ENCODE assay signal across 27 cellular contexts in the genomic region with DNA sequence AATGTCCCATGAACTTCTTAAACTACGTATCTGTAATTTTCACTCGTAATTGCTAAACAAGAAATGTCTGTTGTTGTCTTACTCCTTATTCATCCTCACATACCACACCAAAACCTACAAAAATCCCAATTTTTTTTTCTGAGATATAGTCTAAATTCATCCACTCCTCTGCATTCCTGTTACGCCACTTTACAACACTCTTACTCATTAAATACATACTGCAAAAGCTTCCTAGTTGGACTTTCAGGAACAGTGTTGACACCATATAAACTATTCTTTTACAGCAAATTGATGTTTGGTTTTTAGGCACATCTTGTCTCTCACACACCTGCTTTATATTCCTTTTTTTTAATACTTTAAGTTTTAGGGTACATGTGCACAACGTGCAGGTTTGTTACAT.
A peak's percentile ranks its signal among the peaks of the same experiment; 100 is the strongest.
DNase-seq lines count a peak whose midpoint lies in the region; ATAC-seq and TF ChIP-seq lines count a peak whose summit lies in the region.
"Had no signal": no experiment of that assay in that cellular context is flagged by ENCODE, and none has a peak within 500 bp of the region (broad histone marks: within the 10 kb centered on the region; RNA-seq: fewer than 3 reads in every experiment).

No MANE protein-coding gene starts in this region.

- H3K27ac ChIP-seq in PC-3 (ENCODE audit: low read length) (no peak overlapping the region), substantia nigra (ENCODE audit: low read depth, low read length, poor library complexity, severe bottlenecking) (no peak overlapping the region)
- H3K27ac ChIP-seq: 22Rv1; A549; BLaER1; BLaER1 treated with 17β-estradiol and CSF1 and Interleukin-3, amounts not matched to agents 10 nM and 100 nM; C4-2B had no signal

- H4K20me1 ChIP-seq in PC-3 (ENCODE audit: low read length): no peaks in the 10 kb centered on the region
- H4K20me1 ChIP-seq: BLaER1; BLaER1 treated with 17β-estradiol and CSF1 and Interleukin-3, amounts not matched to agents 10 nM and 100 nM had no signal

- peaks cover 6% of the 10 kb centered on the region; the same call in 1 of the 2 replicates for H3K4me1 ChIP-seq in PC-3 (ENCODE audit: insufficient read depth, low read length)
- H3K4me1 ChIP-seq: A549; BE2C; BLaER1; BLaER1 treated with 17β-estradiol and CSF1 and Interleukin-3, amounts not matched to agents 10 nM and 100 nM; Caco-2 had no signal

- TF ChIP-seq CTCF in PC-3 (conservative IDR thresholded peaks at IDR 0.05; ENCODE audit: low read depth, low read length): no peak

- H3K9me2 ChIP-seq in PC-3 (replicated peaks; ENCODE audit: low read length): no peaks in the 10 kb centered on the region

- peak; percentile 98 for ATAC-seq in PC-3
- ATAC-seq: A549; CD8-positive, alpha-beta T cell had no signal

- POLR2A ChIA-PET in PC-3 (lab: Charles Lee; ENCODE audit: unreplicated experiment): no interaction called here

- H2AFZ ChIP-seq in PC-3 (ENCODE audit: low read length): no peak overlapping the region

- no peaks in the 10 kb centered on the region for H3K36me3 ChIP-seq in PC-3 (ENCODE audit: low read depth, low read length)
- H3K36me3 ChIP-seq: BE2C; BLaER1; BLaER1 treated with 17β-estradiol and CSF1 and Interleukin-3, amounts not matched to agents 10 nM and 100 nM had no signal

- CTCF ChIA-PET in PC-3 (lab: Charles Lee): no interaction called here

- no peak overlapping the region for H3K9ac ChIP-seq in PC-3 (ENCODE audit: low read length)
- H3K9ac ChIP-seq: BLaER1; BLaER1 treated with 17β-estradiol and CSF1 and Interleukin-3, amounts not matched to agents 10 nM and 100 nM had no signal

- H3F3A ChIP-seq in PC-3 (ENCODE audit: low read length, unreplicated experiment): no peaks in the 10 kb centered on the region

- intact Hi-C loops in PC-3 (cut with micrococcal nuclease): no loop called here

- H3K4me2 ChIP-seq in PC-3 (ENCODE audit: low read length): no peak overlapping the region
- H3K4me2 ChIP-seq: A549; BLaER1; BLaER1 treated with 17β-estradiol and CSF1 and Interleukin-3, amounts not matched to agents 10 nM and 100 nM had no signal

- H3K4me3 ChIP-seq in PC-3 (ENCODE audit: low read length): no peak overlapping the region
- H3K4me3 ChIP-seq: A549; BLaER1; BLaER1 treated with 17β-estradiol and CSF1 and Interleukin-3, amounts not matched to agents 10 nM and 100 nM had no signal

- H3K27me3 ChIP-seq in PC-3 (ENCODE audit: low read length): no peaks in the 10 kb centered on the region
- H3K27me3 ChIP-seq: BE2C; BLaER1; BLaER1 treated with 17β-estradiol and CSF1 and Interleukin-3, amounts not matched to agents 10 nM and 100 nM had no signal

- no TSS peak for BruUV-seq in PC-3 (replicated peaks; lab: Mats Ljungman, UMichigan)

- H3K9me3 ChIP-seq in PC-3 (ENCODE audit: low read length): no peaks in the 10 kb centered on the region
- H3K9me3 ChIP-seq: A549; BE2C; BLaER1; BLaER1 treated with 17β-estradiol and CSF1 and Interleukin-3, amounts not matched to agents 10 nM and 100 nM; Caco-2 had no signal

- DNase-seq in PC-3: peak; percentile 60
- DNase-seq in substantia nigra (lab: John Stamatoyannopoulos, UW): no peak
- DNase-seq: 8988T; ACHN; AML-193; BE2C; C1 segment of cervical spinal cord; Caco-2; Calu3; CD4-positive, alpha-beta memory T cell; CD4-positive, alpha-beta T cell; CD4-positive, CD25-positive, alpha-beta regulatory T cell; CD8-positive, alpha-beta memory T cell; CD8-positive, alpha-beta T cell; COR-L47; DMS 273 treated with DMSO at 0.1 percent for 48 hours; DMS153; DMS53; DMS79; DMS79 treated with DMSO at 0.1 percent for 48 hours; DND-41; EL had no signal

- no peaks in the 10 kb centered on the region for H3K79me2 ChIP-seq in PC-3 (ENCODE audit: low read length)
